In genomic region chr6:73308712-73309533, GRCh38 we compare ENCODE assay signal across 9 cellular contexts. TPM values are rescaled to one million over a fixed set of nuclear protein-coding genes. Genes with fewer than 3 reads are reported as not detected.
DNase-seq lines count a peak whose midpoint lies in the region; ATAC-seq, FAIRE-seq and TF ChIP-seq lines count a peak whose summit lies in the region.
"Had no signal": no experiment of that assay in that cellular context is flagged by ENCODE, and none has a peak within 500 bp of the region (broad histone marks: within the 10 kb centered on the region; RNA-seq: fewer than 3 reads in every experiment).

No MANE protein-coding gene starts in this region.

- H3K27ac ChIP-seq in CD8-positive, alpha-beta T cell (ENCODE audit: low read depth, low read length) = no peak overlapping the region
- H3K27ac ChIP-seq in heart right ventricle (peak overlapping the region in 1 of 10 donors; percentile 62), skeletal muscle tissue (ENCODE audit: low read depth, low read length) (no peak overlapping the region)

- FAIRE-seq in GM12891 (lab: Jason Lieb, UNC) = no peak

- 76 to 81% methylated on average over 26 of the region's 26 CpGs for WGBS in heart right ventricle, 2 donors
- 85 to 87% methylated on average over 26 of the region's 26 CpGs for WGBS in lower leg skin, 2 donors

- no peaks in the 10 kb centered on the region for H3K27me3 ChIP-seq in CD8-positive, alpha-beta T cell (ENCODE audit: insufficient read depth, low read length)
- H3K27me3 ChIP-seq in heart right ventricle (peaks cover 0 to 44% (median 33%) of the 10 kb centered on the region in 7 donors), skeletal muscle tissue (ENCODE audit: control insufficient read depth in 3 of 3, insufficient read depth in 3 of 3, low read length in 3 of 3) (peaks cover 10 to 16% (median 13%) of the 10 kb centered on the region in 3 donors)

- no peak for DNase-seq in CD8-positive, alpha-beta T cell
- no peak for DNase-seq in activated B cell treated with CpG ODN at 0.5 μM for 24 hours
- no peak for DNase-seq in heart right ventricle
- DNase-seq in lower leg skin (ENCODE audit: low spot score in 2 of 2) = no peak
- no peak for DNase-seq in COLO829 (ENCODE audit: low spot score)
- no peak for DNase-seq in GM12891 (ENCODE audit: insufficient read length, low spot score)

- no peak for ATAC-seq in CD8-positive, alpha-beta T cell
- ATAC-seq in HG02884 (IDR thresholded peaks at IDR 0.05; ENCODE audit: unreplicated experiment) (peak; percentile 1), activated B cell treated with CpG ODN at 0.5 μM for 24 hours (ENCODE audit: low read depth) (no peak), heart right ventricle (no peak)

- no peaks in the 10 kb centered on the region for H3K9me3 Mint-ChIP-seq in CD8-positive, alpha-beta T cell
- no peaks in the 10 kb centered on the region for H3K9me3 Mint-ChIP-seq in activated B cell treated with CpG ODN at 0.5 μM for 24 hours

- no peaks in the 10 kb centered on the region for H3K36me3 ChIP-seq in CD8-positive, alpha-beta T cell (ENCODE audit: insufficient read depth, low read length)
- H3K36me3 ChIP-seq in heart right ventricle (no peaks in the 10 kb centered on the region), skeletal muscle tissue (ENCODE audit: control insufficient read depth in 3 of 3, insufficient read depth in 3 of 3, low read length in 3 of 3) (no peaks in the 10 kb centered on the region)

- H3K4me3 Mint-ChIP-seq in CD8-positive, alpha-beta T cell = peak overlapping the region; percentile 95
- peak overlapping the region; percentile 97 for H3K4me3 Mint-ChIP-seq in activated B cell treated with CpG ODN at 0.5 μM for 24 hours

- CTCF ChIA-PET in CD8-positive, alpha-beta T cell (lab: Charles Lee) = no interaction called here
- CTCF ChIA-PET in activated B cell treated with CpG ODN at 0.5 μM for 24 hours (lab: Charles Lee) = interaction anchor here (1.3 kb wide), 1 partner anchor 17 kb away, joined by 7 read pairs; no protein-coding TSS in a partner anchor

- H3K27me3 Mint-ChIP-seq in CD8-positive, alpha-beta T cell (ENCODE audit: low read depth) = peaks cover 17% of the 10 kb centered on the region
- peaks cover 6% of the 10 kb centered on the region for H3K27me3 Mint-ChIP-seq in activated B cell treated with CpG ODN at 0.5 μM for 24 hours

- TF ChIP-seq POLR2A in lower leg skin (IDR thresholded peaks at IDR 0.05) = no peak
- TF ChIP-seq POLR2A in GM12891 (IDR thresholded peaks at IDR 0.05; ENCODE audit: low read depth, low read length) = no peak

- intact Hi-C loops in CD8-positive, alpha-beta T cell (cut with DNase I, micrococcal nuclease) = no loop called here
- intact Hi-C loops in activated B cell treated with CpG ODN at 0.5 μM for 24 hours (cut with micrococcal nuclease) = no loop called here
- intact Hi-C loops in heart right ventricle (cut with DNase I) = no loop called here
- intact Hi-C loops in lower leg skin (cut with DNase I; ENCODE audit: low total_unique reads) = no loop called here

- H3K4me1 ChIP-seq in CD8-positive, alpha-beta T cell (ENCODE audit: insufficient read depth, low read length) = peaks cover 5% of the 10 kb centered on the region
- H3K4me1 ChIP-seq in heart right ventricle (peaks cover 0 to 16% (median 13%) of the 10 kb centered on the region in 9 donors), skeletal muscle tissue (ENCODE audit: control insufficient read depth in 3 of 3, insufficient read depth in 3 of 3, low read length in 3 of 3) (peaks cover 8 to 12% (median 9%) of the 10 kb centered on the region in 3 donors)

- peak overlapping the region in 2 of 3 donors; percentile 59 to 62 for H3K9ac ChIP-seq in skeletal muscle tissue (ENCODE audit: low read depth in 1 of 3, low read length in 3 of 3)

- POLR2A ChIA-PET in CD8-positive, alpha-beta T cell (lab: Charles Lee) = no interaction called here
- POLR2A ChIA-PET in activated B cell treated with CpG ODN at 0.5 μM for 24 hours (lab: Charles Lee) = interaction anchor here (1.3 kb wide), 1 partner anchor 143 kb away, joined by 3 read pairs; the partner anchor contains the start of gene CGAS

- no peak for TF ChIP-seq CTCF in CD8-positive, alpha-beta T cell (IDR thresholded peaks at IDR 0.05)
- TF ChIP-seq CTCF in activated B cell treated with CpG ODN at 0.5 μM for 24 hours (IDR thresholded peaks at IDR 0.05) = no peak
- TF ChIP-seq CTCF in heart right ventricle (IDR thresholded peaks at IDR 0.05) = no peak
- no peak for TF ChIP-seq CTCF in lower leg skin (IDR thresholded peaks at IDR 0.05)

- no peaks in the 10 kb centered on the region for H3K9me3 ChIP-seq in CD8-positive, alpha-beta T cell (ENCODE audit: low read length)
- H3K9me3 ChIP-seq in heart right ventricle (no peaks in the 10 kb centered on the region), skeletal muscle tissue (ENCODE audit: control insufficient read depth in 3 of 3, low read length in 3 of 3) (no peaks in the 10 kb centered on the region)

- peak overlapping the region; percentile 83 for H3K4me3 ChIP-seq in CD8-positive, alpha-beta T cell (ENCODE audit: low read depth, low read length)
- peak overlapping the region in 9 of 10 donors; percentile 40 to 67 (median 55) for H3K4me3 ChIP-seq in heart right ventricle
- peak overlapping the region; percentile 73 to 83 (median 75) for H3K4me3 ChIP-seq in skeletal muscle tissue (ENCODE audit: low read length in 3 of 3)
- H3K4me3 ChIP-seq in lower leg skin (ENCODE audit: low read depth, poor library complexity, severe bottlenecking) = no peak overlapping the region

- peaks cover 10% of the 10 kb centered on the region for H3K36me3 Mint-ChIP-seq in CD8-positive, alpha-beta T cell
- peaks cover 5% of the 10 kb centered on the region for H3K36me3 Mint-ChIP-seq in activated B cell treated with CpG ODN at 0.5 μM for 24 hours (ENCODE audit: low read depth)

- H3K4me1 Mint-ChIP-seq in CD8-positive, alpha-beta T cell (ENCODE audit: low read depth) = peaks cover 20% of the 10 kb centered on the region
- H3K4me1 Mint-ChIP-seq in activated B cell treated with CpG ODN at 0.5 μM for 24 hours = peaks cover 19% of the 10 kb centered on the region

- no peak overlapping the region for H3K27ac Mint-ChIP-seq in CD8-positive, alpha-beta T cell
- H3K27ac Mint-ChIP-seq in activated B cell treated with CpG ODN at 0.5 μM for 24 hours = no peak overlapping the region

TF ChIP-seq in GM12891, 5 proteins besides CTCF, POLR2A, EP300 and RAD21:
- no peak for TF ChIP-seq SPI1 (IDR thresholded peaks at IDR 0.05; ENCODE audit: low read depth, low read length)
- TF ChIP-seq PAX5 (IDR thresholded peaks at IDR 0.05; ENCODE audit: insufficient read depth, low read length, severe bottlenecking) = no peak
- TF ChIP-seq TAF1 (IDR thresholded peaks at IDR 0.05; ENCODE audit: low read depth, low read length) = no peak
- TF ChIP-seq POU2F2 (IDR thresholded peaks at IDR 0.05; ENCODE audit: low read depth, low read length) = no peak
- TF ChIP-seq POLR2AphosphoS5 (IDR thresholded peaks at IDR 0.05; ENCODE audit: low read depth, low read length) = no peak

RNA-seq across cellular contexts. Expression of gene DPPA5, which starts 45.2 kb away (rescaled TPM):
- not detected for total RNA-seq in CD8-positive, alpha-beta T cell
- total RNA-seq in activated B cell treated with CpG ODN at 0.5 μM for 24 hours (not detected in 2 replicates), heart right ventricle (not detected), skeletal muscle tissue (not detected), lower leg skin (not detected)
- polyA plus RNA-seq in heart right ventricle = not detected
- polyA plus RNA-seq in GM12891 (2012; ENCODE audit: low read depth, missing spikeins) = not detected
- total RNA-seq: SK-MEL-5 had no signal

RNA-seq across cellular contexts. Expression of gene KHDC1, which starts 45.9 kb away (rescaled TPM):
- total RNA-seq in CD8-positive, alpha-beta T cell = under 1 TPM; 0.60 to 0.86 TPM
- total RNA-seq in activated B cell treated with CpG ODN at 0.5 μM for 24 hours (2.4 and 2.7 TPM in 2 replicates), heart right ventricle (1 to 10 TPM in 7 of 10 donors, under 1 TPM in 3; 0.57 to 2.8 (median 1.2) TPM), skeletal muscle tissue (2.6 TPM), lower leg skin (under 1 TPM in 2 of 4 donors, not detected in 2; 0.13 to 0.34 TPM)
- 1 to 10 TPM in 1 of 2 donors, under 1 TPM in 1; 0.51 to 1.8 TPM for polyA plus RNA-seq in heart right ventricle
- 2.3 TPM for polyA plus RNA-seq in GM12891 (2012; ENCODE audit: low read depth, missing spikeins)
- total RNA-seq: SK-MEL-5 had no signal

RNA-seq across cellular contexts. Expression of gene KHDC3L, which starts 53.5 kb away (rescaled TPM):
- total RNA-seq in CD8-positive, alpha-beta T cell = not detected
- total RNA-seq in activated B cell treated with CpG ODN at 0.5 μM for 24 hours (not detected in 2 replicates), heart right ventricle (not detected), skeletal muscle tissue (not detected), lower leg skin (not detected)
- polyA plus RNA-seq in heart right ventricle = not detected
- polyA plus RNA-seq in GM12891 (2012; ENCODE audit: low read depth, missing spikeins) = not detected
- total RNA-seq: SK-MEL-5 had no signal
